In the genomic region with DNA sequence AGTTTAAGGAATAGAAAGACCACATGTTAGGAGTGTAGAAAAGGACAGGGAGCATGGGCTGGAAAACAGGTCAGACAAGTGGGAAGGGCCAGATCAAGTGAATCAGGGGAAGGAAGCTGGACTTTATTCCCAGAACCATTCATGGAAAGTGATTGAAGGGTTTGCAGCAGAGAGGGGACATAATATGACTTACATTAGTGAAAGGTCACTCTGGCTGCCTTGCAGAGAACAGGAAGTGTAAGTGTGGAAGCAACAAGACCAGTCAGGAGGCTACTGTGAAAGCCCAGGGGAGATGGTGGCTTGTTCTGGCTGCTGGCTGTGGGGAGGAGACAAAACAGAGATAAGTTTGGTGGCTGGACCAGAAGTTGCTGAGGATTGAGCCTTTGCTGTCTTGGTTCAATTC, we compare ENCODE assay signal across 8 cellular contexts.
DNase-seq lines count a peak whose midpoint lies in the region; ATAC-seq and TF ChIP-seq lines count a peak whose summit lies in the region.

No MANE protein-coding gene starts in this region.

- H3K9me3 ChIP-seq in CD4-positive, alpha-beta memory T cell (ENCODE audit: control insufficient read depth in 1 of 2, low read length in 2 of 2): no peaks in the 10 kb centered on the region
- H3K9me3 ChIP-seq in spleen: no peaks in the 10 kb centered on the region

- ATAC-seq in GM19395 (IDR thresholded peaks at IDR 0.05; ENCODE audit: unreplicated experiment) (peak; percentile 73), HG03460 (IDR thresholded peaks at IDR 0.05; ENCODE audit: unreplicated experiment) (peak; percentile 73)

- TF ChIP-seq CTCF in coronary artery (IDR thresholded peaks at IDR 0.05) (no peak), spleen (IDR thresholded peaks at IDR 0.05 in 8 of 11, conservative IDR thresholded peaks at IDR 0.05 in 3 of 11) (no peak), progenitor cell of endocrine pancreas (IDR thresholded peaks at IDR 0.05; ENCODE audit: unreplicated experiment) (no peak)

- intact Hi-C loops in CD4-positive, alpha-beta memory T cell (cut with micrococcal nuclease): no loop called here
- intact Hi-C loops in spleen (cut with DNase I; ENCODE audit: low total_unique reads): loop anchor here (10.0 kb wide), 1 partner anchor 48 kb away; no protein-coding TSS in a partner anchor

- no peak overlapping the region for H3K27ac ChIP-seq in CD4-positive, alpha-beta memory T cell (ENCODE audit: low read depth, low read length)
- peak overlapping the region; percentile 11 to 68 for H3K27ac ChIP-seq in coronary artery
- peak overlapping the region; percentile 70 to 94 (median 87) for H3K27ac ChIP-seq in spleen

- CTCF ChIA-PET in CD4-positive, alpha-beta memory T cell (lab: Charles Lee; ENCODE audit: partially characterized antibody): interaction anchor here (0.6 to 5.0 kb wide), 3 partner anchors 14 to 181 kb away, joined by 3 to 32 read pairs (median 6); no protein-coding TSS in a partner anchor

- peaks cover 54% of the 10 kb centered on the region for H3K4me1 ChIP-seq in CD4-positive, alpha-beta memory T cell (ENCODE audit: insufficient read depth, low read length)
- peaks cover 25 to 57% (median 53%) of the 10 kb centered on the region in 6 donors for H3K4me1 ChIP-seq in spleen

- peak overlapping the region in 6 of 7 donors; percentile 0 to 89 (median 68) for H3K27ac Mint-ChIP-seq in CD4-positive, alpha-beta memory T cell
- no peak overlapping the region for H3K27ac Mint-ChIP-seq in progenitor cell of endocrine pancreas

- no peaks in the 10 kb centered on the region for H3K9me3 Mint-ChIP-seq in CD4-positive, alpha-beta memory T cell
- H3K9me3 Mint-ChIP-seq in progenitor cell of endocrine pancreas (ENCODE audit: low read depth): peaks cover 4% of the 10 kb centered on the region

- H3K27me3 Mint-ChIP-seq in CD4-positive, alpha-beta memory T cell: no peaks in the 10 kb centered on the region
- H3K27me3 Mint-ChIP-seq in progenitor cell of endocrine pancreas: no peaks in the 10 kb centered on the region

- H3K27me3 ChIP-seq in CD4-positive, alpha-beta memory T cell (ENCODE audit: insufficient read depth, low read length): no peaks in the 10 kb centered on the region
- H3K27me3 ChIP-seq in spleen (replicated peaks in 1 of 7): no peaks in the 10 kb centered on the region

- no peak overlapping the region for H3K4me3 ChIP-seq in CD4-positive, alpha-beta memory T cell (ENCODE audit: low read length in 2 of 2)
- H3K4me3 ChIP-seq in coronary artery: no peak overlapping the region
- H3K4me3 ChIP-seq in spleen: no peak overlapping the region

- TF ChIP-seq POLR2A in spleen (IDR thresholded peaks at IDR 0.05): no peak

- POLR2A ChIA-PET in CD4-positive, alpha-beta memory T cell (lab: Charles Lee; ENCODE audit: partially characterized antibody): interaction anchor here (1.6 to 13.4 kb wide), 6 partner anchors 9 to 168 kb away, joined by 3 to 293 read pairs (median 28); a partner anchor contains a TSS

- no peaks in the 10 kb centered on the region for H3K36me3 ChIP-seq in CD4-positive, alpha-beta memory T cell (ENCODE audit: insufficient read depth, low read length)
- peaks cover 0 to 4% (median 0%) of the 10 kb centered on the region in 6 donors for H3K36me3 ChIP-seq in spleen

- peak overlapping the region in 2 of 8 donors; percentile 11 to 23 for H3K4me3 Mint-ChIP-seq in CD4-positive, alpha-beta memory T cell
- H3K4me3 Mint-ChIP-seq in progenitor cell of endocrine pancreas (ENCODE audit: low read depth): no peak overlapping the region

- DNase-seq in CD4-positive, alpha-beta memory T cell: no peak
- DNase-seq in coronary artery (ENCODE audit: low spot score): no peak
- DNase-seq in spleen: no peak
- no peak for DNase-seq in activated gamma-delta T cell (lab: John Stamatoyannopoulos, UW)
- no peak for DNase-seq in SHP77 treated with DMSO at 0.1 percent for 48 hours (lab: John Stamatoyannopoulos, UW)
- no peak for DNase-seq in progenitor cell of endocrine pancreas (ENCODE audit: low spot score, unreplicated experiment)

- peaks cover 4 to 26% of the 10 kb centered on the region in 2 donors for H3K36me3 Mint-ChIP-seq in CD4-positive, alpha-beta memory T cell
- H3K36me3 Mint-ChIP-seq in progenitor cell of endocrine pancreas (ENCODE audit: insufficient read depth): no peaks in the 10 kb centered on the region

- peaks cover 39 to 64% (median 53%) of the 10 kb centered on the region in 4 donors for H3K4me1 Mint-ChIP-seq in CD4-positive, alpha-beta memory T cell
- H3K4me1 Mint-ChIP-seq in progenitor cell of endocrine pancreas (ENCODE audit: low read depth): peaks cover 9% of the 10 kb centered on the region
